1 cellular context compared by ENCODE assay signal in the genomic region with DNA sequence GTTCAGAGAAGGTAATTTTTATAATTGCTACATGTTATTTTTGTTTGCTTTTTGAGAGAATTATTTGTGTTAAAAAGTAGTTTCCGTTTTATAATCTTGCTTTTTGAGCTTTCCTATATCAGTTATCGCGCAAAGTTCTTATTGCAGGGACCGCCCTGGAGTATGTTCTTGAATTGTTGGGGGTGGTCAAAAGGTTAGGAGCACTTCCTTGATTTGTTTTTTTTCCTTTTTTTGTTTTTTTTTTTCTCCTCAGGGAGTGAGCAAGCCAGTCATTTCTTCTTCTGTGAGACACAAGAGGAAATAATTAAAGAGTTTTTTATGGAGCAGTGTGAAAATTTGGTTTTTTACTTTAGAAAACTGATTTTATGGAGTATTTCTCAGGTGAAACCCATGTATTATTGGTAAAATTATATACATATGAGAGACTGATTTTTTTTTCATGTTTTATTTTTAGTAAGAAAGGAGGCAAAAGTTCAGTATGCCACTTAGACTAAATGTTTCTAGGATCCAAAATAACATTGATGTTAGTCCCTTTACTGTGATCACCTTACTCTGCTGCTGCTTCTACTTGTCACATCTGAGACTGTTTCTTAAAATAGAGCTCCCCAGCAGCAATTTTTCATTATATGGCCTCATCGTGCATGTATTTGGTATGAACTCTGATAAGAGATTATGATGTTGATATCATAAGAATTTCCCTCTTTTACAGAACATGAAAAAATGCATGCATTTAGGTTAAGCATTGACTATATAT.
TF ChIP-seq lines count a peak whose summit lies in the region.

No MANE protein-coding gene starts in this region.

TF ChIP-seq in GM23338, 12 proteins besides CTCF, POLR2A, EP300 and RAD21 (continued from another document):
- TF ChIP-seq, protein P1, sequence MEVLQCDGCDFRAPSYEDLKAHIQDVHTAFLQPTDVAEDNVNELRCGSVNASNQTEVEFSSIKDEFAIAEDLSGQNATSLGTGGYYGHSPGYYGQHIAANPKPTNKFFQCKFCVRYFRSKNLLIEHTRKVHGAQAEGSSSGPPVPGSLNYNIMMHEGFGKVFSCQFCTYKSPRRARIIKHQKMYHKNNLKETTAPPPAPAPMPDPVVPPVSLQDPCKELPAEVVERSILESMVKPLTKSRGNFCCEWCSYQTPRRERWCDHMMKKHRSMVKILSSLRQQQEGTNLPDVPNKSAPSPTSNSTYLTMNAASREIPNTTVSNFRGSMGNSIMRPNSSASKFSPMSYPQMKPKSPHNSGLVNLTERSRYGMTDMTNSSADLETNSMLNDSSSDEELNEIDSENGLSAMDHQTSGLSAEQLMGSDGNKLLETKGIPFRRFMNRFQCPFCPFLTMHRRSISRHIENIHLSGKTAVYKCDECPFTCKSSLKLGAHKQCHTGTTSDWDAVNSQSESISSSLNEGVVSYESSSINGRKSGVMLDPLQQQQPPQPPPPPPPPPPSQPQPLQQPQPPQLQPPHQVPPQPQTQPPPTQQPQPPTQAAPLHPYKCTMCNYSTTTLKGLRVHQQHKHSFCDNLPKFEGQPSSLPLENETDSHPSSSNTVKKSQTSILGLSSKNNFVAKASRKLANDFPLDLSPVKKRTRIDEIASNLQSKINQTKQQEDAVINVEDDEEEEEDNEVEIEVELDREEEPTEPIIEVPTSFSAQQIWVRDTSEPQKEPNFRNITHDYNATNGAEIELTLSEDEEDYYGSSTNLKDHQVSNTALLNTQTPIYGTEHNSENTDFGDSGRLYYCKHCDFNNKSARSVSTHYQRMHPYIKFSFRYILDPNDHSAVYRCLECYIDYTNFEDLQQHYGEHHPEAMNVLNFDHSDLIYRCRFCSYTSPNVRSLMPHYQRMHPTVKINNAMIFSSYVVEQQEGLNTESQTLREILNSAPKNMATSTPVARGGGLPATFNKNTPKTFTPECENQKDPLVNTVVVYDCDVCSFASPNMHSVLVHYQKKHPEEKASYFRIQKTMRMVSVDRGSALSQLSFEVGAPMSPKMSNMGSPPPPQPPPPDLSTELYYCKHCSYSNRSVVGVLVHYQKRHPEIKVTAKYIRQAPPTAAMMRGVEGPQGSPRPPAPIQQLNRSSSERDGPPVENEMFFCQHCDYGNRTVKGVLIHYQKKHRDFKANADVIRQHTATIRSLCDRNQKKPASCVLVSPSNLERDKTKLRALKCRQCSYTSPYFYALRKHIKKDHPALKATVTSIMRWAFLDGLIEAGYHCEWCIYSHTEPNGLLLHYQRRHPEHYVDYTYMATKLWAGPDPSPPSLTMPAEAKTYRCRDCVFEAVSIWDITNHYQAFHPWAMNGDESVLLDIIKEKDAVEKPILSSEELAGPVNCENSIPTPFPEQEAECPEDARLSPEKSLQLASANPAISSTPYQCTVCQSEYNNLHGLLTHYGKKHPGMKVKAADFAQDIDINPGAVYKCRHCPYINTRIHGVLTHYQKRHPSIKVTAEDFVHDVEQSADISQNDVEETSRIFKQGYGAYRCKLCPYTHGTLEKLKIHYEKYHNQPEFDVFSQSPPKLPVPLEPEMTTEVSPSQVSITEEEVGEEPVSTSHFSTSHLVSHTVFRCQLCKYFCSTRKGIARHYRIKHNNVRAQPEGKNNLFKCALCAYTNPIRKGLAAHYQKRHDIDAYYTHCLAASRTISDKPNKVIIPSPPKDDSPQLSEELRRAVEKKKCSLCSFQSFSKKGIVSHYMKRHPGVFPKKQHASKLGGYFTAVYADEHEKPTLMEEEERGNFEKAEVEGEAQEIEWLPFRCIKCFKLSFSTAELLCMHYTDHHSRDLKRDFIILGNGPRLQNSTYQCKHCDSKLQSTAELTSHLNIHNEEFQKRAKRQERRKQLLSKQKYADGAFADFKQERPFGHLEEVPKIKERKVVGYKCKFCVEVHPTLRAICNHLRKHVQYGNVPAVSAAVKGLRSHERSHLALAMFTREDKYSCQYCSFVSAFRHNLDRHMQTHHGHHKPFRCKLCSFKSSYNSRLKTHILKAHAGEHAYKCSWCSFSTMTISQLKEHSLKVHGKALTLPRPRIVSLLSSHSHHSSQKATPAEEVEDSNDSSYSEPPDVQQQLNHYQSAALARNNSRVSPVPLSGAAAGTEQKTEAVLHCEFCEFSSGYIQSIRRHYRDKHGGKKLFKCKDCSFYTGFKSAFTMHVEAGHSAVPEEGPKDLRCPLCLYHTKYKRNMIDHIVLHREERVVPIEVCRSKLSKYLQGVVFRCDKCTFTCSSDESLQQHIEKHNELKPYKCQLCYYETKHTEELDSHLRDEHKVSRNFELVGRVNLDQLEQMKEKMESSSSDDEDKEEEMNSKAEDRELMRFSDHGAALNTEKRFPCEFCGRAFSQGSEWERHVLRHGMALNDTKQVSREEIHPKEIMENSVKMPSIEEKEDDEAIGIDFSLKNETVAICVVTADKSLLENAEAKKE (CRISPR knock-in tag; IDR thresholded peaks at IDR 0.05), result no peak
- TF ChIP-seq EZH2phosphoT487 (IDR thresholded peaks at IDR 0.05; ENCODE audit: unreplicated experiment) (no peak), EZH2 (IDR thresholded peaks at IDR 0.05; ENCODE audit: low read depth, unreplicated experiment) (no peak), ZNF114 (CRISPR knock-in tag; IDR thresholded peaks at IDR 0.05) (no peak), JUNB (IDR thresholded peaks at IDR 0.05; ENCODE audit: unreplicated experiment) (no peak), ZNF331 (CRISPR knock-in tag; IDR thresholded peaks at IDR 0.05; ENCODE audit: low read depth) (no peak), NANOG (IDR thresholded peaks at IDR 0.05; ENCODE audit: borderline replicate concordance) (no peak)
- TF ChIP-seq, protein P2, sequence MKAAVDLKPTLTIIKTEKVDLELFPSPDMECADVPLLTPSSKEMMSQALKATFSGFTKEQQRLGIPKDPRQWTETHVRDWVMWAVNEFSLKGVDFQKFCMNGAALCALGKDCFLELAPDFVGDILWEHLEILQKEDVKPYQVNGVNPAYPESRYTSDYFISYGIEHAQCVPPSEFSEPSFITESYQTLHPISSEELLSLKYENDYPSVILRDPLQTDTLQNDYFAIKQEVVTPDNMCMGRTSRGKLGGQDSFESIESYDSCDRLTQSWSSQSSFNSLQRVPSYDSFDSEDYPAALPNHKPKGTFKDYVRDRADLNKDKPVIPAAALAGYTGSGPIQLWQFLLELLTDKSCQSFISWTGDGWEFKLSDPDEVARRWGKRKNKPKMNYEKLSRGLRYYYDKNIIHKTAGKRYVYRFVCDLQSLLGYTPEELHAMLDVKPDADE (IDR thresholded peaks at IDR 0.05), result no peak
- TF ChIP-seq, protein P3, sequence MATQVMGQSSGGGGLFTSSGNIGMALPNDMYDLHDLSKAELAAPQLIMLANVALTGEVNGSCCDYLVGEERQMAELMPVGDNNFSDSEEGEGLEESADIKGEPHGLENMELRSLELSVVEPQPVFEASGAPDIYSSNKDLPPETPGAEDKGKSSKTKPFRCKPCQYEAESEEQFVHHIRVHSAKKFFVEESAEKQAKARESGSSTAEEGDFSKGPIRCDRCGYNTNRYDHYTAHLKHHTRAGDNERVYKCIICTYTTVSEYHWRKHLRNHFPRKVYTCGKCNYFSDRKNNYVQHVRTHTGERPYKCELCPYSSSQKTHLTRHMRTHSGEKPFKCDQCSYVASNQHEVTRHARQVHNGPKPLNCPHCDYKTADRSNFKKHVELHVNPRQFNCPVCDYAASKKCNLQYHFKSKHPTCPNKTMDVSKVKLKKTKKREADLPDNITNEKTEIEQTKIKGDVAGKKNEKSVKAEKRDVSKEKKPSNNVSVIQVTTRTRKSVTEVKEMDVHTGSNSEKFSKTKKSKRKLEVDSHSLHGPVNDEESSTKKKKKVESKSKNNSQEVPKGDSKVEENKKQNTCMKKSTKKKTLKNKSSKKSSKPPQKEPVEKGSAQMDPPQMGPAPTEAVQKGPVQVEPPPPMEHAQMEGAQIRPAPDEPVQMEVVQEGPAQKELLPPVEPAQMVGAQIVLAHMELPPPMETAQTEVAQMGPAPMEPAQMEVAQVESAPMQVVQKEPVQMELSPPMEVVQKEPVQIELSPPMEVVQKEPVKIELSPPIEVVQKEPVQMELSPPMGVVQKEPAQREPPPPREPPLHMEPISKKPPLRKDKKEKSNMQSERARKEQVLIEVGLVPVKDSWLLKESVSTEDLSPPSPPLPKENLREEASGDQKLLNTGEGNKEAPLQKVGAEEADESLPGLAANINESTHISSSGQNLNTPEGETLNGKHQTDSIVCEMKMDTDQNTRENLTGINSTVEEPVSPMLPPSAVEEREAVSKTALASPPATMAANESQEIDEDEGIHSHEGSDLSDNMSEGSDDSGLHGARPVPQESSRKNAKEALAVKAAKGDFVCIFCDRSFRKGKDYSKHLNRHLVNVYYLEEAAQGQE (IDR thresholded peaks at IDR 0.05; ENCODE audit: unreplicated experiment), result no peak
TF ChIP-seq in GM23338: peak in this region for 0.
